1 cellular context compared by ENCODE assay signal in the genomic region with DNA sequence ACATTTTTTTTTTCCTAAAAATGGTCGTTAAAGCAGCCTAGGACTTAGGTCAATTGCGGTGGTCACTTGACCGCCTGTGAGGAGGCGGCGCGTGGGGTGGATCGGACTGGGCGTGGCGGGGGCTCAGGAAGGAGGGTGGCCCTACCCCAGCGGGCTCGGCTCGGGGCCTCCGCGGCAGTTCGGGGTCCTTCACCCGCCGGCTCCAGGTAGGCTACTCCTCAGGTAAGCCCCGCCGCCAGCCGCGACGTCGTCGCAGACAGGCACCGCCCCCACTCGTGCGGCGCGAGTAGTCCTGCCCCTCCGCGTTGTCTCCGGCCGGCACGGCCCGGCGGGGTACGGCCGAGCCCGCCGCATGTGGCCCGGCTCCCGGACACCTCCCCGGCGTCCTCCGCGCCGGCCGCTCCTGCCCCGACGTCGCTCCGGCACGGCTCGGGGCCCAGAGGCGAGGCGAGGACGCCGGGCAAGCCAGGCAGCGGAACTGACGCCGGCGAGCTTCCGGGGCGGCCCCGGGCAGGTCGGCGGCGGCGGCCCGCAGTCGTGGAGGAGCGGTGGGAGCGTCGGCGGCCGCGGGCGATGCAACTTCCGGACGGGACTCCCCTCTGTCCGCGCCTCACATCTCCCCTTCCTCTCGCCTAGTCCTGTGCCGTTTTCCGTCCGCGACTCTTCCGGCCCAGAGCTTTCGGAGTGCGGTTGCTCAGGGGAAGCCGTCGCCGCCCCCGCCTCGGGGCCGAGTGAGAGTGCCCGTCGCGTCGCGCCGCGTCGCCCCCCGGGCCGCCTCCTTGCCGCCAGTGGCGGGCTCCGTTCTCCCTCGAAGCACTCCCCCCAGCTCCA.
A peak's percentile ranks its signal among the peaks of the same experiment; 100 is the strongest.
TF ChIP-seq lines count a peak whose summit lies in the region.

A gene (plus strand): TSS at position 513 of the 831 bp plus-strand sequence. CDS start 322 bp downstream, outside the sequence.

TF ChIP-seq in HepG2, 621 proteins besides CTCF, POLR2A, EP300 and RAD21 (continued from another document and continues in another):
- TF ChIP-seq, protein P1, sequence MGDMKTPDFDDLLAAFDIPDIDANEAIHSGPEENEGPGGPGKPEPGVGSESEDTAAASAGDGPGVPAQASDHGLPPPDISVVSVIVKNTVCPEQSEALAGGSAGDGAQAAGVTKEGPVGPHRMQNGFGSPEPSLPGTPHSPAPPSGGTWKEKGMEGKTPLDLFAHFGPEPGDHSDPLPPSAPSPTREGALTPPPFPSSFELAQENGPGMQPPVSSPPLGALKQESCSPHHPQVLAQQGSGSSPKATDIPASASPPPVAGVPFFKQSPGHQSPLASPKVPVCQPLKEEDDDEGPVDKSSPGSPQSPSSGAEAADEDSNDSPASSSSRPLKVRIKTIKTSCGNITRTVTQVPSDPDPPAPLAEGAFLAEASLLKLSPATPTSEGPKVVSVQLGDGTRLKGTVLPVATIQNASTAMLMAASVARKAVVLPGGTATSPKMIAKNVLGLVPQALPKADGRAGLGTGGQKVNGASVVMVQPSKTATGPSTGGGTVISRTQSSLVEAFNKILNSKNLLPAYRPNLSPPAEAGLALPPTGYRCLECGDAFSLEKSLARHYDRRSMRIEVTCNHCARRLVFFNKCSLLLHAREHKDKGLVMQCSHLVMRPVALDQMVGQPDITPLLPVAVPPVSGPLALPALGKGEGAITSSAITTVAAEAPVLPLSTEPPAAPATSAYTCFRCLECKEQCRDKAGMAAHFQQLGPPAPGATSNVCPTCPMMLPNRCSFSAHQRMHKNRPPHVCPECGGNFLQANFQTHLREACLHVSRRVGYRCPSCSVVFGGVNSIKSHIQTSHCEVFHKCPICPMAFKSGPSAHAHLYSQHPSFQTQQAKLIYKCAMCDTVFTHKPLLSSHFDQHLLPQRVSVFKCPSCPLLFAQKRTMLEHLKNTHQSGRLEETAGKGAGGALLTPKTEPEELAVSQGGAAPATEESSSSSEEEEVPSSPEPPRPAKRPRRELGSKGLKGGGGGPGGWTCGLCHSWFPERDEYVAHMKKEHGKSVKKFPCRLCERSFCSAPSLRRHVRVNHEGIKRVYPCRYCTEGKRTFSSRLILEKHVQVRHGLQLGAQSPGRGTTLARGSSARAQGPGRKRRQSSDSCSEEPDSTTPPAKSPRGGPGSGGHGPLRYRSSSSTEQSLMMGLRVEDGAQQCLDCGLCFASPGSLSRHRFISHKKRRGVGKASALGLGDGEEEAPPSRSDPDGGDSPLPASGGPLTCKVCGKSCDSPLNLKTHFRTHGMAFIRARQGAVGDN (CRISPR knock-in tag; IDR thresholded peaks at IDR 0.05), result peak; percentile 91
- TF ChIP-seq SKI (IDR thresholded peaks at IDR 0.05; ENCODE audit: partially characterized antibody) (peak; percentile 78), MTA1 (CRISPR knock-in tag; IDR thresholded peaks at IDR 0.05; ENCODE audit: borderline replicate concordance) (no peak; the same call in 1 of the 2 replicates), ZNF724P (CRISPR knock-in tag; IDR thresholded peaks at IDR 0.05; ENCODE audit: borderline replicate concordance) (peak; percentile 70; the same call in 1 of the 2 replicates), ZNF589 (CRISPR knock-in tag; conservative IDR thresholded peaks at IDR 0.05) (peak; percentile 62), ZNF703 (CRISPR knock-in tag; IDR thresholded peaks at IDR 0.05; ENCODE audit: borderline replicate concordance) (peak; percentile 80; the same call in 1 of the 2 replicates), ZNF563 (CRISPR knock-in tag; IDR thresholded peaks at IDR 0.05) (peak; percentile 96), ZNF343 (CRISPR knock-in tag; IDR thresholded peaks at IDR 0.05) (peak; percentile 45; the same call in 1 of the 2 replicates), CREB1 (IDR thresholded peaks at IDR 0.05) (peak; percentile 24; the same call in 1 of the 2 replicates), CREB1 (CRISPR knock-in tag; IDR thresholded peaks at IDR 0.05) (0 out of 2 replicates have a peak, but pooled peaks have one; percentile 25), ETV6 (CRISPR knock-in tag; conservative IDR thresholded peaks at IDR 0.05) (0 out of 2 replicates have a peak, but pooled peaks have one; percentile 59), ZNF207 (IDR thresholded peaks at IDR 0.05; ENCODE audit: borderline replicate concordance) (no peak), HES4 (CRISPR knock-in tag; IDR thresholded peaks at IDR 0.05; ENCODE audit: borderline replicate concordance) (0 out of 2 replicates have a peak, but pooled peaks have one; percentile 42), AGO2 (optimal IDR thresholded peaks at IDR 0.05; ENCODE audit: low read depth, low read length) (peak; percentile 79), ZNF83 (CRISPR knock-in tag; IDR thresholded peaks at IDR 0.05; ENCODE audit: borderline replicate concordance) (0 out of 2 replicates have a peak, but pooled peaks have one; percentile 44), ZNF780A (CRISPR knock-in tag; IDR thresholded peaks at IDR 0.05) (no peak), KDM3A (CRISPR knock-in tag; IDR thresholded peaks at IDR 0.05; ENCODE audit: low read depth) (peak; percentile 25; the same call in 1 of the 2 replicates), MLLT10 (CRISPR knock-in tag; IDR thresholded peaks at IDR 0.05) (no peak), ZNF326 (CRISPR knock-in tag; IDR thresholded peaks at IDR 0.05; ENCODE audit: borderline replicate concordance) (no peak), MYNN (CRISPR knock-in tag; IDR thresholded peaks at IDR 0.05; ENCODE audit: low read depth) (no peak), ZNF101 (CRISPR knock-in tag; IDR thresholded peaks at IDR 0.05; ENCODE audit: borderline replicate concordance, low read depth) (no peak), CBX2 (IDR thresholded peaks at IDR 0.05; ENCODE audit: low read depth, low read length) (no peak), CBX2 (CRISPR knock-in tag; IDR thresholded peaks at IDR 0.05; ENCODE audit: low read depth) (no peak), SP2 (CRISPR knock-in tag; IDR thresholded peaks at IDR 0.05) (peak; percentile 56), ZNF335 (CRISPR knock-in tag; IDR thresholded peaks at IDR 0.05) (no peak), FOXO1 (CRISPR knock-in tag; IDR thresholded peaks at IDR 0.05) (peak; percentile 18; the same call in 1 of the 2 replicates), GATA4 (IDR thresholded peaks at IDR 0.05; ENCODE audit: borderline replicate concordance, low read depth) (peak; percentile 42; the same call in 1 of the 2 replicates), SAFB2 (CRISPR knock-in tag; IDR thresholded peaks at IDR 0.05; ENCODE audit: borderline replicate concordance, low read depth) (peak; percentile 36; the same call in 1 of the 2 replicates), ARID2 (CRISPR knock-in tag; IDR thresholded peaks at IDR 0.05; ENCODE audit: borderline replicate concordance) (peak; percentile 10; the same call in 1 of the 2 replicates), YEATS4 (CRISPR knock-in tag; IDR thresholded peaks at IDR 0.05; ENCODE audit: borderline replicate concordance) (peak; percentile 87; the same call in 1 of the 2 replicates), ARNTL (CRISPR knock-in tag; IDR thresholded peaks at IDR 0.05) (peak; percentile 40; the same call in 1 of the 2 replicates), NAIF1 (CRISPR knock-in tag; IDR thresholded peaks at IDR 0.05; ENCODE audit: borderline replicate concordance) (no peak), RARA (CRISPR knock-in tag; IDR thresholded peaks at IDR 0.05) (0 out of 2 replicates have a peak, but pooled peaks have one; percentile 7), TARDBP (CRISPR knock-in tag; IDR thresholded peaks at IDR 0.05) (0 out of 2 replicates have a peak, but pooled peaks have one; percentile 26)
- TF ChIP-seq, protein P2, sequence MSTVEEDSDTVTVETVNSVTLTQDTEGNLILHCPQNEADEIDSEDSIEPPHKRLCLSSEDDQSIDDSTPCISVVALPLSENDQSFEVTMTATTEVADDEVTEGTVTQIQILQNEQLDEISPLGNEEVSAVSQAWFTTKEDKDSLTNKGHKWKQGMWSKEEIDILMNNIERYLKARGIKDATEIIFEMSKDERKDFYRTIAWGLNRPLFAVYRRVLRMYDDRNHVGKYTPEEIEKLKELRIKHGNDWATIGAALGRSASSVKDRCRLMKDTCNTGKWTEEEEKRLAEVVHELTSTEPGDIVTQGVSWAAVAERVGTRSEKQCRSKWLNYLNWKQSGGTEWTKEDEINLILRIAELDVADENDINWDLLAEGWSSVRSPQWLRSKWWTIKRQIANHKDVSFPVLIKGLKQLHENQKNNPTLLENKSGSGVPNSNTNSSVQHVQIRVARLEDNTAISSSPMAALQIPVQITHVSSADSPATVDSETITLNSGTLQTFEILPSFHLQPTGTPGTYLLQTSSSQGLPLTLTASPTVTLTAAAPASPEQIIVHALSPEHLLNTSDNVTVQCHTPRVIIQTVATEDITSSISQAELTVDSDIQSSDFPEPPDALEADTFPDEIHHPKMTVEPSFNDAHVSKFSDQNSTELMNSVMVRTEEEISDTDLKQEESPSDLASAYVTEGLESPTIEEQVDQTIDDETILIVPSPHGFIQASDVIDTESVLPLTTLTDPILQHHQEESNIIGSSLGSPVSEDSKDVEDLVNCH (CRISPR knock-in tag; IDR thresholded peaks at IDR 0.05), result no peak
- TF ChIP-seq, protein P3, sequence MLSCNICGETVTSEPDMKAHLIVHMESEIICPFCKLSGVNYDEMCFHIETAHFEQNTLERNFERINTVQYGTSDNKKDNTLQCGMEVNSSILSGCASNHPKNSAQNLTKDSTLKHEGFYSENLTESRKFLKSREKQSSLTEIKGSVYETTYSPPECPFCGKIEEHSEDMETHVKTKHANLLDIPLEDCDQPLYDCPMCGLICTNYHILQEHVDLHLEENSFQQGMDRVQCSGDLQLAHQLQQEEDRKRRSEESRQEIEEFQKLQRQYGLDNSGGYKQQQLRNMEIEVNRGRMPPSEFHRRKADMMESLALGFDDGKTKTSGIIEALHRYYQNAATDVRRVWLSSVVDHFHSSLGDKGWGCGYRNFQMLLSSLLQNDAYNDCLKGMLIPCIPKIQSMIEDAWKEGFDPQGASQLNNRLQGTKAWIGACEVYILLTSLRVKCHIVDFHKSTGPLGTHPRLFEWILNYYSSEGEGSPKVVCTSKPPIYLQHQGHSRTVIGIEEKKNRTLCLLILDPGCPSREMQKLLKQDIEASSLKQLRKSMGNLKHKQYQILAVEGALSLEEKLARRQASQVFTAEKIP (CRISPR knock-in tag; IDR thresholded peaks at IDR 0.05; ENCODE audit: borderline replicate concordance), result no peak
- TF ChIP-seq, protein P4, sequence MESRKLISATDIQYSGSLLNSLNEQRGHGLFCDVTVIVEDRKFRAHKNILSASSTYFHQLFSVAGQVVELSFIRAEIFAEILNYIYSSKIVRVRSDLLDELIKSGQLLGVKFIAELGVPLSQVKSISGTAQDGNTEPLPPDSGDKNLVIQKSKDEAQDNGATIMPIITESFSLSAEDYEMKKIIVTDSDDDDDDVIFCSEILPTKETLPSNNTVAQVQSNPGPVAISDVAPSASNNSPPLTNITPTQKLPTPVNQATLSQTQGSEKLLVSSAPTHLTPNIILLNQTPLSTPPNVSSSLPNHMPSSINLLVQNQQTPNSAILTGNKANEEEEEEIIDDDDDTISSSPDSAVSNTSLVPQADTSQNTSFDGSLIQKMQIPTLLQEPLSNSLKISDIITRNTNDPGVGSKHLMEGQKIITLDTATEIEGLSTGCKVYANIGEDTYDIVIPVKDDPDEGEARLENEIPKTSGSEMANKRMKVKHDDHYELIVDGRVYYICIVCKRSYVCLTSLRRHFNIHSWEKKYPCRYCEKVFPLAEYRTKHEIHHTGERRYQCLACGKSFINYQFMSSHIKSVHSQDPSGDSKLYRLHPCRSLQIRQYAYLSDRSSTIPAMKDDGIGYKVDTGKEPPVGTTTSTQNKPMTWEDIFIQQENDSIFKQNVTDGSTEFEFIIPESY (CRISPR knock-in tag; IDR thresholded peaks at IDR 0.05), result no peak
- TF ChIP-seq, protein P5, sequence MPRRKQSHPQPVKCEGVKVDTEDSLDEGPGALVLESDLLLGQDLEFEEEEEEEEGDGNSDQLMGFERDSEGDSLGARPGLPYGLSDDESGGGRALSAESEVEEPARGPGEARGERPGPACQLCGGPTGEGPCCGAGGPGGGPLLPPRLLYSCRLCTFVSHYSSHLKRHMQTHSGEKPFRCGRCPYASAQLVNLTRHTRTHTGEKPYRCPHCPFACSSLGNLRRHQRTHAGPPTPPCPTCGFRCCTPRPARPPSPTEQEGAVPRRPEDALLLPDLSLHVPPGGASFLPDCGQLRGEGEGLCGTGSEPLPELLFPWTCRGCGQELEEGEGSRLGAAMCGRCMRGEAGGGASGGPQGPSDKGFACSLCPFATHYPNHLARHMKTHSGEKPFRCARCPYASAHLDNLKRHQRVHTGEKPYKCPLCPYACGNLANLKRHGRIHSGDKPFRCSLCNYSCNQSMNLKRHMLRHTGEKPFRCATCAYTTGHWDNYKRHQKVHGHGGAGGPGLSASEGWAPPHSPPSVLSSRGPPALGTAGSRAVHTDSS (CRISPR knock-in tag; conservative IDR thresholded peaks at IDR 0.05), result no peak
- TF ChIP-seq, protein P6, sequence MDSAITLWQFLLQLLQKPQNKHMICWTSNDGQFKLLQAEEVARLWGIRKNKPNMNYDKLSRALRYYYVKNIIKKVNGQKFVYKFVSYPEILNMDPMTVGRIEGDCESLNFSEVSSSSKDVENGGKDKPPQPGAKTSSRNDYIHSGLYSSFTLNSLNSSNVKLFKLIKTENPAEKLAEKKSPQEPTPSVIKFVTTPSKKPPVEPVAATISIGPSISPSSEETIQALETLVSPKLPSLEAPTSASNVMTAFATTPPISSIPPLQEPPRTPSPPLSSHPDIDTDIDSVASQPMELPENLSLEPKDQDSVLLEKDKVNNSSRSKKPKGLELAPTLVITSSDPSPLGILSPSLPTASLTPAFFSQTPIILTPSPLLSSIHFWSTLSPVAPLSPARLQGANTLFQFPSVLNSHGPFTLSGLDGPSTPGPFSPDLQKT (CRISPR knock-in tag; IDR thresholded peaks at IDR 0.05; ENCODE audit: borderline replicate concordance), result 0 out of 2 replicates have a peak, but pooled peaks have one; percentile 51
